In the genomic region with DNA sequence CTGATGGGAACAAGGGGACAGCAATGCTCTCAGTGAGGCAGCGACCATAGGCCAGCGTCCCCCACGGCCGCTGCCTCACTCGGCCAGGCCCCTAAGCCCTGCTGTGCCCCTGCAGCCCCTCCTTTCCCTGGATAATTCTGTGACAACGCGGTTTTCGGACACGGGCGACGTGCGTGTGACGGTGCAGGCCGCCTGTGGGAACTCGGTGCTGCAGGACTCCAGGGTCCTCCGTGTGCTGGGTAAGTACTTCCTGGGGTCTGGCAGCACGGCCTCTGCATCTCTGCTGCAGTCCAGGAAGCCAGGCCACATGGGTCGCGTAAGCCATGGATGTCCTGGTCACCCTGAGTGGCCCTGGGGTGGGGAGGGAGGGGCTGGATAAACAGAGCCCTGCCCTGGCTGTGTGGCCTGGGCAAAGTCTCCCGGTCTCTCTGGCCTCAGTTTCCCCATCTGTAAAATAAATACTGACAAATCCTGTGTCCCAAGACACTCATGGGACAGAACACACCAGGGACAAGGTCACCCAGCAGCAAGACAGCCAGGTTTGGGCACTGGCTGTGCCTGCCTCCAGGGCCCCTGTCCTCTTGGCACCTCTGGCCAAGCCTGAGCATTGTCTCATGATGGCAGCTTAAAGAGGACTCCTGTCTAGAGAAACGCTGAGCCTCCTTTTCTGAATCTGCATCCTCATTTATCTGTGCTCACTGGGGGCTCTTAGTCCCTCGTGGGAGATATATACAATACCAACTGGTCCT, we compare ENCODE assay signal across 33 cellular contexts.
"Had no signal": no experiment of that assay in that cellular context is flagged by ENCODE, and none has a peak within 500 bp of the region (broad histone marks: within the 10 kb centered on the region; RNA-seq: fewer than 3 reads in every experiment).

No MANE protein-coding gene starts in this region.

- DNase-seq: activated B cell treated with CpG ODN at 0.5 μM for 24 hours; activated CD4-positive, alpha-beta memory T cell treated with anti-CD3 and anti-CD28 coated beads for 36 hours; activated CD4-positive, alpha-beta T cell treated with anti-CD3 and anti-CD28 coated beads for 4 hours; activated CD4-positive, alpha-beta T cell treated with anti-CD3 and anti-CD28 coated beads, Interleukin-2, amount 10 ng/mL, durations not matched to agents 24 days and 14 days; activated CD4-positive, alpha-beta T cell treated with anti-CD3 and anti-CD28 coated beads, Interleukin-2, amount 50 U/mL, for 1 hour; activated CD4-positive, alpha-beta T cell treated with anti-CD3 and anti-CD28 coated beads, Interleukin-2, amount 50 U/mL, for 4 hours; activated CD4-positive, CD25-positive, alpha-beta regulatory T cell treated with anti-CD3 and anti-CD28 coated beads, Interleukin-2, amount 50 U/mL, for 72 hours; activated CD8-positive, alpha-beta memory T cell treated with anti-CD3 and anti-CD28 coated beads, Interleukin-2, amount 50 U/mL, for 4 hours; activated CD8-positive, alpha-beta T cell treated with anti-CD3 and anti-CD28 coated beads for 36 hours; activated effector memory CD4-positive, alpha-beta T cell treated with anti-CD3 and anti-CD28 coated beads, Interleukin-2, amount 50 U/mL, for 16 hours; activated gamma-delta T cell treated with Interleukin-2 at 50 U/mL for 16 hours; activated naive CD4-positive, alpha-beta T cell; activated naive CD4-positive, alpha-beta T cell treated with anti-CD3 and anti-CD28 coated beads for 36 hours; activated naive CD4-positive, alpha-beta T cell treated with anti-CD3 and anti-CD28 coated beads, Interleukin-2, amount 50 U/mL, for 16 hours; activated naive CD8-positive, alpha-beta T cell treated with anti-CD3 and anti-CD28 coated beads for 36 hours; activated T-cell treated with anti-CD3 and anti-CD28 coated beads for 4 hours; activated T-cell treated with anti-CD3 and anti-CD28 coated beads, Interleukin-2, amount 50 U/mL, for 1 hour; activated T-cell treated with anti-CD3 and anti-CD28 coated beads, Interleukin-2, amount 50 U/mL, for 4 hours; activated T-cell treated with anti-CD3 and anti-CD28 coated beads, Interleukin-2, amount 50 U/mL, for 72 hours; amniotic stem cell; aorta; body of pancreas; brain microvascular endothelial cell; cerebellar nuclear complex; T-cell; T-helper 17 cell had no signal

- H3K36me3 ChIP-seq: adrenal gland, brain microvascular endothelial cell, breast epithelium had no signal

- H3K27me3 ChIP-seq: adrenal gland, body of pancreas, brain microvascular endothelial cell, breast epithelium had no signal

- ATAC-seq: activated CD8-positive, alpha-beta T cell treated with anti-CD3 and anti-CD28 coated beads for 36 hours; activated naive CD4-positive, alpha-beta T cell treated with anti-CD3 and anti-CD28 coated beads, Interleukin-2, amount 50 U/mL, for 72 hours; activated T-cell treated with anti-CD3 and anti-CD28 coated beads, Interleukin-2, amount 50 U/mL, for 4 hours; activated T-cell treated with anti-CD3 and anti-CD28 coated beads, Interleukin-2, amount 50 U/mL, for 72 hours; activated T-helper 17 cell treated with anti-CD3 and anti-CD28 coated beads, Interleukin-2, amount 50 U/mL, for 72 hours; body of pancreas; T-cell; T-helper 17 cell had no signal

- H3K27ac ChIP-seq: adrenal gland, body of pancreas, brain microvascular endothelial cell, breast epithelium, VCaP had no signal

- H3K9me3 ChIP-seq: adrenal gland, body of pancreas, breast epithelium had no signal

- FAIRE-seq: astrocyte, TTC549 had no signal

- H3K4me1 ChIP-seq: adrenal gland, body of pancreas, breast epithelium had no signal

- H3K4me3 ChIP-seq: adrenal gland, body of pancreas, breast epithelium had no signal
